In genomic region chr17:36818134-36818825, GRCh38 we compare ENCODE assay signal across 20 cellular contexts.
"Had no signal": no experiment of that assay in that cellular context is flagged by ENCODE, and none has a peak within 500 bp of the region (broad histone marks: within the 10 kb centered on the region; RNA-seq: fewer than 3 reads in every experiment).

No MANE protein-coding gene starts in this region.

- H3K27ac Mint-ChIP-seq: naive thymus-derived CD8-positive, alpha-beta T cell; stimulated activated naive CD8-positive, alpha-beta T cell treated with anti-CD3 and anti-CD28 coated beads, Interleukin-15, Interleukin-2, amounts not matched to agents 100 ng/mL and 50 ng/mL, for 24 hours had no signal

- H3K27ac ChIP-seq: coronary artery, foreskin keratinocyte, hepatocyte, skin epidermis, suprapubic skin, transverse colon, uterus had no signal

- ATAC-seq: activated CD4-positive, CD25-positive, alpha-beta regulatory T cell treated with anti-CD3 and anti-CD28 coated beads, Interleukin-2, amount 50 U/mL, for 24 hours; activated T-cell treated with anti-CD3 and anti-CD28 coated beads, Interleukin-2, amount 50 U/mL, for 4 hours; foreskin keratinocyte; left lobe of liver; naive thymus-derived CD8-positive, alpha-beta T cell; right cardiac atrium had no signal

- H3K36me3 Mint-ChIP-seq: naive thymus-derived CD8-positive, alpha-beta T cell had no signal

- H3K9me3 Mint-ChIP-seq: activated T-cell treated with anti-CD3 and anti-CD28 coated beads, Interleukin-2, amount 50 U/mL, for 4 hours; naive thymus-derived CD8-positive, alpha-beta T cell; stimulated activated naive CD8-positive, alpha-beta T cell treated with anti-CD3 and anti-CD28 coated beads, Interleukin-15, Interleukin-2, amounts not matched to agents 100 ng/mL and 50 ng/mL, for 24 hours had no signal

- H3K4me3 Mint-ChIP-seq: activated T-cell treated with anti-CD3 and anti-CD28 coated beads, Interleukin-2, amount 50 U/mL, for 4 hours; naive thymus-derived CD8-positive, alpha-beta T cell; stimulated activated naive CD8-positive, alpha-beta T cell treated with anti-CD3 and anti-CD28 coated beads, Interleukin-15, Interleukin-2, amounts not matched to agents 100 ng/mL and 50 ng/mL, for 24 hours had no signal

- DNase-seq: activated CD4-positive, alpha-beta T cell treated with anti-CD3 and anti-CD28 coated beads, Interleukin-2, amount 50 U/mL, for 1 hour; activated CD8-positive, alpha-beta memory T cell treated with anti-CD3 and anti-CD28 coated beads, Interleukin-2, amount 50 U/mL, for 4 hours; activated effector memory CD4-positive, alpha-beta T cell treated with Interleukin-2 at 50 U/mL for 16 hours; activated naive CD4-positive, alpha-beta T cell treated with anti-CD3 and anti-CD28 coated beads, Interleukin-2, amount 50 U/mL, for 16 hours; activated T-cell treated with anti-CD3 and anti-CD28 coated beads, Interleukin-2, amount 50 U/mL, for 4 hours; aorta; foreskin keratinocyte; naive thymus-derived CD8-positive, alpha-beta T cell; right cardiac atrium; T-helper 1 cell; T-helper 9 cell; transverse colon; uterus had no signal
